In genomic region chr16:21626659-21627277, GRCh38 we compare ENCODE assay signal across 8 cellular contexts. TPM values are rescaled to one million over a fixed set of nuclear protein-coding genes. Genes with fewer than 3 reads are reported as not detected.
DNase-seq lines count a peak whose midpoint lies in the region; ATAC-seq lines count a peak whose summit lies in the region.

No MANE protein-coding gene starts in this region.

- DNase-seq in Right ventricle myocardium inferior (ENCODE audit: missing footprints) = no peak
- DNase-seq in cardiac septum (ENCODE audit: low spot score) = no peak
- peak; percentile 43 for DNase-seq in activated CD4-positive, alpha-beta memory T cell treated with anti-CD3 and anti-CD28 coated beads for 36 hours
- DNase-seq in glomerular visceral epithelial cell (ENCODE audit: extremely low spot score) = peak; percentile 65
- DNase-seq in stromal cell of bone marrow (ENCODE audit: low read depth) = peak; percentile 94
- DNase-seq in OCI-M1 (lab: John Stamatoyannopoulos, UW) = no peak
- DNase-seq in DMS114 treated with DMSO at 0.1 percent for 48 hours (lab: John Stamatoyannopoulos, UW; ENCODE audit: unreplicated experiment) = no peak

- intact Hi-C loops in Right ventricle myocardium inferior (cut with DNase I) (no loop called here), cardiac septum (cut with DNase I) (no loop called here)
- intact Hi-C loops in activated CD4-positive, alpha-beta memory T cell treated with anti-CD3 and anti-CD28 coated beads for 36 hours (cut with micrococcal nuclease) = loop anchor here (1.0 to 2.0 kb wide), 2 partner anchors 18 to 26 kb away; no protein-coding TSS in a partner anchor

- ATAC-seq in Right ventricle myocardium inferior = peak; percentile 34
- no peak for ATAC-seq in GM21367 (IDR thresholded peaks at IDR 0.05; ENCODE audit: unreplicated experiment)

- CTCF ChIA-PET in activated CD4-positive, alpha-beta memory T cell treated with anti-CD3 and anti-CD28 coated beads for 36 hours (lab: Charles Lee) = interaction anchor here (0.8 to 1.0 kb wide), 2 partner anchors 14 to 842 kb away, joined by 3 read pairs; no protein-coding TSS in a partner anchor

- H3K4me3 Mint-ChIP-seq in activated CD4-positive, alpha-beta memory T cell treated with anti-CD3 and anti-CD28 coated beads for 36 hours = no peak overlapping the region

- peaks cover 50% of the 10 kb centered on the region for H3K36me3 Mint-ChIP-seq in activated CD4-positive, alpha-beta memory T cell treated with anti-CD3 and anti-CD28 coated beads for 36 hours

- H3K27ac Mint-ChIP-seq in activated CD4-positive, alpha-beta memory T cell treated with anti-CD3 and anti-CD28 coated beads for 36 hours = peak overlapping the region; percentile 59

- H3K27me3 Mint-ChIP-seq in activated CD4-positive, alpha-beta memory T cell treated with anti-CD3 and anti-CD28 coated beads for 36 hours = no peaks in the 10 kb centered on the region

- peaks cover 47% of the 10 kb centered on the region for H3K4me1 Mint-ChIP-seq in activated CD4-positive, alpha-beta memory T cell treated with anti-CD3 and anti-CD28 coated beads for 36 hours (ENCODE audit: low read depth)

- POLR2A ChIA-PET in activated CD4-positive, alpha-beta memory T cell treated with anti-CD3 and anti-CD28 coated beads for 36 hours (lab: Charles Lee) = interaction anchor here (1.5 kb wide), 1 partner anchor 11 kb away, joined by 3 read pairs; no protein-coding TSS in a partner anchor

- H3K9me3 Mint-ChIP-seq in activated CD4-positive, alpha-beta memory T cell treated with anti-CD3 and anti-CD28 coated beads for 36 hours = no peaks in the 10 kb centered on the region

RNA-seq across cellular contexts. Expression of gene IGSF6, which starts 25.6 kb away (rescaled TPM):
- total RNA-seq in Right ventricle myocardium inferior (3.0 TPM), cardiac septum (2.3 TPM)
- total RNA-seq in activated CD4-positive, alpha-beta memory T cell treated with anti-CD3 and anti-CD28 coated beads for 36 hours = under 1 TPM; 0.12 to 0.14 TPM

RNA-seq across cellular contexts. Expression of gene METTL9, which starts 27.4 kb away (rescaled TPM):
- total RNA-seq in Right ventricle myocardium inferior (43.7 TPM), cardiac septum (56.1 TPM)
- total RNA-seq in activated CD4-positive, alpha-beta memory T cell treated with anti-CD3 and anti-CD28 coated beads for 36 hours = 100 to 1,000 TPM; 100 to 104 TPM

RNA-seq across cellular contexts. Expression of gene OTOA, which starts 37.0 kb away (rescaled TPM):
- total RNA-seq in Right ventricle myocardium inferior (not detected), cardiac septum (0.11 TPM)
- not detected for total RNA-seq in activated CD4-positive, alpha-beta memory T cell treated with anti-CD3 and anti-CD28 coated beads for 36 hours

Comparison
In these comparisons a context has a peak if more than half of its experiments do, and no peak if none do; other contexts are left out.
1. DNase-seq: peak in activated CD4-positive, alpha-beta memory T cell treated with anti-CD3 and anti-CD28 coated beads for 36 hours (single experiment), glomerular visceral epithelial cell (single experiment) and stromal cell of bone marrow (single experiment); none in Right ventricle myocardium inferior (single experiment), cardiac septum (single experiment), OCI-M1 (single experiment) and DMS114 treated with DMSO at 0.1 percent for 48 hours (single experiment).